ENCODE assay signal across 10 cellular contexts in genomic region chr14:38210168-38210567, GRCh38. TPM values are rescaled to one million over a fixed set of nuclear protein-coding genes. Genes with fewer than 3 reads are reported as not detected.
A peak's percentile ranks its signal among the peaks of the same experiment; 100 is the strongest.
DNase-seq lines count a peak whose midpoint lies in the region; ATAC-seq and TF ChIP-seq lines count a peak whose summit lies in the region.
"Had no signal": no experiment of that assay in that cellular context is flagged by ENCODE, and none has a peak within 500 bp of the region (broad histone marks: within the 10 kb centered on the region; RNA-seq: fewer than 3 reads in every experiment).

No MANE protein-coding gene starts in this region.

- in situ Hi-C loops in astrocyte of the spinal cord (cut with HindIII; ENCODE audit: low sequenced_read_pairs) = no loop called here

- TF ChIP-seq RAD21 in liver (IDR thresholded peaks at IDR 0.05) = no peak

- H3K4me3 ChIP-seq in astrocyte of the spinal cord (ENCODE audit: low read depth, low read length) = peak overlapping the region; percentile 21
- H3K4me3 ChIP-seq in liver (ENCODE audit: low read depth in 1 of 3, low read length in 3 of 3) = peak overlapping the region in 2 of 3 donors; percentile 43 to 72
- peak overlapping the region in 4 of 5 donors; percentile 7 to 67 (median 58) for H3K4me3 ChIP-seq in subcutaneous abdominal adipose tissue (ENCODE audit: low read depth in 1 of 5, low read length in 5 of 5)

- CTCF ChIA-PET in activated CD8-positive, alpha-beta T cell treated with anti-CD3 and anti-CD28 coated beads for 36 hours (lab: Charles Lee) = interaction anchor here (2.8 kb wide), 1 partner anchor 13 kb away, joined by 14 read pairs; no protein-coding TSS in a partner anchor
- CTCF ChIA-PET in activated CD8-positive, alpha-beta T cell treated with anti-CD3 and anti-CD28 coated beads, Interleukin-2, amount 10 ng/mL, durations not matched to agents 7 days and 5 days (lab: Charles Lee) = no interaction called here

- 31% methylated on average over 30 of the region's 30 CpGs for WGBS in liver

- H3K27me3 ChIP-seq in liver (ENCODE audit: control insufficient read depth in 4 of 4, insufficient read depth in 4 of 4, low read length in 3 of 4) (no peaks in the 10 kb centered on the region), subcutaneous abdominal adipose tissue (ENCODE audit: control insufficient read depth in 5 of 5, insufficient read depth in 4 of 5, low read length in 5 of 5) (peaks cover 18 to 35% (median 29%) of the 10 kb centered on the region in 5 donors)

- H3K36me3 Mint-ChIP-seq in activated CD8-positive, alpha-beta T cell treated with anti-CD3 and anti-CD28 coated beads for 36 hours (ENCODE audit: low read depth) = no peaks in the 10 kb centered on the region
- H3K36me3 Mint-ChIP-seq in activated CD8-positive, alpha-beta T cell treated with anti-CD3 and anti-CD28 coated beads, Interleukin-2, amount 10 ng/mL, durations not matched to agents 7 days and 5 days (ENCODE audit: low read depth) = peaks cover 2% of the 10 kb centered on the region

- H3K9me3 ChIP-seq in liver (ENCODE audit: control insufficient read depth in 4 of 4, low read length in 3 of 4) = no peaks in the 10 kb centered on the region
- H3K9me3 ChIP-seq in subcutaneous abdominal adipose tissue (ENCODE audit: control insufficient read depth in 5 of 5, low read length in 5 of 5) = peaks cover 0 to 8% (median 4%) of the 10 kb centered on the region in 5 donors

- intact Hi-C loops in activated CD8-positive, alpha-beta T cell treated with anti-CD3 and anti-CD28 coated beads for 36 hours (cut with micrococcal nuclease) = no loop called here

- no peak for TF ChIP-seq CTCF in activated CD8-positive, alpha-beta T cell treated with anti-CD3 and anti-CD28 coated beads for 36 hours (IDR thresholded peaks at IDR 0.05)
- no peak for TF ChIP-seq CTCF in astrocyte of the spinal cord (IDR thresholded peaks at IDR 0.05; ENCODE audit: low read depth, low read length)
- TF ChIP-seq CTCF in liver (IDR thresholded peaks at IDR 0.05; ENCODE audit: low read depth, low read length, missing input control) = no peak

- POLR2A ChIA-PET in activated CD8-positive, alpha-beta T cell treated with anti-CD3 and anti-CD28 coated beads for 36 hours (lab: Charles Lee) = no interaction called here
- POLR2A ChIA-PET in activated CD8-positive, alpha-beta T cell treated with anti-CD3 and anti-CD28 coated beads, Interleukin-2, amount 10 ng/mL, durations not matched to agents 7 days and 5 days (lab: Charles Lee) = no interaction called here

- H3K27ac ChIP-seq in liver (ENCODE audit: low read depth in 1 of 2, low read length in 2 of 2) = no peak overlapping the region
- H3K27ac ChIP-seq in subcutaneous abdominal adipose tissue (ENCODE audit: low read depth, low read length) = no peak overlapping the region

- no peaks in the 10 kb centered on the region for H3K9me3 Mint-ChIP-seq in activated CD8-positive, alpha-beta T cell treated with anti-CD3 and anti-CD28 coated beads for 36 hours
- H3K9me3 Mint-ChIP-seq in activated CD8-positive, alpha-beta T cell treated with anti-CD3 and anti-CD28 coated beads, Interleukin-2, amount 10 ng/mL, durations not matched to agents 7 days and 5 days (ENCODE audit: insufficient read depth) = no peaks in the 10 kb centered on the region

- peaks cover 4 to 40% (median 26%) of the 10 kb centered on the region in 4 donors for H3K4me1 ChIP-seq in liver (ENCODE audit: control insufficient read depth in 4 of 4, insufficient read depth in 4 of 4, low read length in 3 of 4)
- H3K4me1 ChIP-seq in subcutaneous abdominal adipose tissue (ENCODE audit: control insufficient read depth in 5 of 5, insufficient read depth in 5 of 5, low read length in 5 of 5) = peaks cover 0 to 38% (median 27%) of the 10 kb centered on the region in 5 donors

- H3K27me3 Mint-ChIP-seq in activated CD8-positive, alpha-beta T cell treated with anti-CD3 and anti-CD28 coated beads for 36 hours = peaks cover 59% of the 10 kb centered on the region
- H3K27me3 Mint-ChIP-seq in activated CD8-positive, alpha-beta T cell treated with anti-CD3 and anti-CD28 coated beads, Interleukin-2, amount 10 ng/mL, durations not matched to agents 7 days and 5 days (ENCODE audit: low read depth) = peaks cover 73% of the 10 kb centered on the region

- no peak overlapping the region for H3K4me3 Mint-ChIP-seq in activated CD8-positive, alpha-beta T cell treated with anti-CD3 and anti-CD28 coated beads for 36 hours
- no peak overlapping the region for H3K4me3 Mint-ChIP-seq in activated CD8-positive, alpha-beta T cell treated with anti-CD3 and anti-CD28 coated beads, Interleukin-2, amount 10 ng/mL, durations not matched to agents 7 days and 5 days

- no peak overlapping the region for H3K27ac Mint-ChIP-seq in activated CD8-positive, alpha-beta T cell treated with anti-CD3 and anti-CD28 coated beads for 36 hours
- H3K27ac Mint-ChIP-seq in activated CD8-positive, alpha-beta T cell treated with anti-CD3 and anti-CD28 coated beads, Interleukin-2, amount 10 ng/mL, durations not matched to agents 7 days and 5 days = no peak overlapping the region

- H3K9ac ChIP-seq in liver (ENCODE audit: low read depth in 1 of 2, low read length in 2 of 2) (no peak overlapping the region), subcutaneous abdominal adipose tissue (ENCODE audit: low read length in 5 of 5) (no peak overlapping the region)

- ATAC-seq in activated CD8-positive, alpha-beta T cell treated with anti-CD3 and anti-CD28 coated beads for 36 hours = no peak
- ATAC-seq in activated CD8-positive, alpha-beta T cell treated with anti-CD3 and anti-CD28 coated beads, Interleukin-2, amount 10 ng/mL, durations not matched to agents 7 days and 5 days = no peak
- ATAC-seq in HG02973 (IDR thresholded peaks at IDR 0.05; ENCODE audit: unreplicated experiment) = no peak

- H3K4me1 Mint-ChIP-seq in activated CD8-positive, alpha-beta T cell treated with anti-CD3 and anti-CD28 coated beads for 36 hours (ENCODE audit: low read depth) = peaks cover 23% of the 10 kb centered on the region
- H3K4me1 Mint-ChIP-seq in activated CD8-positive, alpha-beta T cell treated with anti-CD3 and anti-CD28 coated beads, Interleukin-2, amount 10 ng/mL, durations not matched to agents 7 days and 5 days (ENCODE audit: low read depth) = peaks cover 17% of the 10 kb centered on the region

- peak; percentile 10 for DNase-seq in activated CD8-positive, alpha-beta T cell treated with anti-CD3 and anti-CD28 coated beads for 36 hours
- DNase-seq in activated CD8-positive, alpha-beta T cell treated with anti-CD3 and anti-CD28 coated beads, Interleukin-2, amount 10 ng/mL, durations not matched to agents 7 days and 5 days = no peak
- DNase-seq in astrocyte of the spinal cord (ENCODE audit: low read depth, low spot score) (peak; percentile 42), NCI-H526 (lab: John Stamatoyannopoulos, UW) (no peak)
- no peak for DNase-seq in stimulated activated CD4-positive, alpha-beta T cell treated with anti-CD3 and anti-CD28 coated beads, Interleukin-4, amount 100 ng/mL, for 4 hours
- DNase-seq: SHP77 treated with DMSO at 0.1 percent for 48 hours had no signal

- H3K36me3 ChIP-seq in liver (ENCODE audit: control insufficient read depth in 4 of 4, insufficient read depth in 3 of 4, low read depth in 1 of 4, low read length in 3 of 4) = no peaks in the 10 kb centered on the region
- H3K36me3 ChIP-seq in subcutaneous abdominal adipose tissue (ENCODE audit: control insufficient read depth in 5 of 5, insufficient read depth in 5 of 5, low read length in 5 of 5) = no peaks in the 10 kb centered on the region

TF ChIP-seq in liver, 16 proteins besides CTCF, POLR2A, EP300 and RAD21 (continues in another document):
- TF ChIP-seq FOXA2 (IDR thresholded peaks at IDR 0.05) (no peak), ZBTB33 (IDR thresholded peaks at IDR 0.05) (no peak), HNF4A (conservative IDR thresholded peaks at IDR 0.05) (no peak), TAF1 (conservative IDR thresholded peaks at IDR 0.05) (no peak), HNF4G (IDR thresholded peaks at IDR 0.05) (no peak), FOXA1 (IDR thresholded peaks at IDR 0.05) (no peak), SP1 (IDR thresholded peaks at IDR 0.05) (no peak), YY1 (IDR thresholded peaks at IDR 0.05) (no peak), JUND (IDR thresholded peaks at IDR 0.05) (no peak), RXRA (IDR thresholded peaks at IDR 0.05) (no peak), EGR1 (IDR thresholded peaks at IDR 0.05; ENCODE audit: low read depth in 2 of 2) (no peak), GABPA (IDR thresholded peaks at IDR 0.05 in 1 of 2, conservative IDR thresholded peaks at IDR 0.05 in 1 of 2) (no peak), NR2F2 (IDR thresholded peaks at IDR 0.05) (no peak), MAX (IDR thresholded peaks at IDR 0.05) (no peak)

RNA-seq across cellular contexts. Expression of gene SSTR1, which starts 2.5 kb away (rescaled TPM):
- not detected for total RNA-seq in activated CD8-positive, alpha-beta T cell treated with anti-CD3 and anti-CD28 coated beads for 36 hours
- not detected for total RNA-seq in activated CD8-positive, alpha-beta T cell treated with anti-CD3 and anti-CD28 coated beads, Interleukin-2, amount 10 ng/mL, durations not matched to agents 7 days and 5 days
- total RNA-seq in liver = 1 to 10 TPM in 1 of 2 donors, under 1 TPM in 1; 0.23 to 3.2 TPM
- polyA plus RNA-seq in liver = 1 to 10 TPM; 2.1 to 3.6 TPM
- total RNA-seq: osteocyte had no signal

RNA-seq across cellular contexts. Expression of gene CLEC14A, which starts 45.7 kb away (rescaled TPM):
- not detected for total RNA-seq in activated CD8-positive, alpha-beta T cell treated with anti-CD3 and anti-CD28 coated beads for 36 hours
- not detected for total RNA-seq in activated CD8-positive, alpha-beta T cell treated with anti-CD3 and anti-CD28 coated beads, Interleukin-2, amount 10 ng/mL, durations not matched to agents 7 days and 5 days
- 1 to 10 TPM; 6.4 to 7.3 TPM for total RNA-seq in liver
- polyA plus RNA-seq in liver = 1 to 10 TPM; 7.0 to 7.2 TPM
- total RNA-seq: osteocyte had no signal

Comparison
In these comparisons a context has a peak if more than half of its experiments do, and no peak if none do; other contexts are left out.
1. DNase-seq: peak in activated CD8-positive, alpha-beta T cell treated with anti-CD3 and anti-CD28 coated beads for 36 hours (single experiment) and astrocyte of the spinal cord (single experiment); none in activated CD8-positive, alpha-beta T cell treated with anti-CD3 and anti-CD28 coated beads, Interleukin-2, amount 10 ng/mL, durations not matched to agents 7 days and 5 days (single experiment), stimulated activated CD4-positive, alpha-beta T cell treated with anti-CD3 and anti-CD28 coated beads, Interleukin-4, amount 100 ng/mL, for 4 hours (0 of 2) and NCI-H526 (0 of 2).
2. RNA of gene CLEC14A, which starts 45.7 kb away (total RNA-seq): 6.4 to 7.3 TPM in liver; not detected in activated CD8-positive, alpha-beta T cell treated with anti-CD3 and anti-CD28 coated beads for 36 hours and not detected in activated CD8-positive, alpha-beta T cell treated with anti-CD3 and anti-CD28 coated beads, Interleukin-2, amount 10 ng/mL, durations not matched to agents 7 days and 5 days; every median in the first group is over 4 times any median in the second.
3. Peak in every context shown above with its lines, with median percentiles within 50 percentile points of each other: H3K4me3 ChIP-seq.